34 cellular contexts compared by ENCODE assay signal in genomic region chr3:128504957-128505730, GRCh38. TPM values are rescaled to one million over a fixed set of nuclear protein-coding genes. Genes with fewer than 3 reads are reported as not detected.
A peak's percentile ranks its signal among the peaks of the same experiment; 100 is the strongest.
DNase-seq lines count a peak whose midpoint lies in the region; TF ChIP-seq lines count a peak whose summit lies in the region.
"Had no signal": no experiment of that assay in that cellular context is flagged by ENCODE, and none has a peak within 500 bp of the region (broad histone marks: within the 10 kb centered on the region; RNA-seq: fewer than 3 reads in every experiment).

No MANE protein-coding gene starts in this region.

- no peaks in the 10 kb centered on the region for H3K9me3 Mint-ChIP-seq in activated T-cell treated with anti-CD3 and anti-CD28 coated beads, Interleukin-2, amount 50 U/mL, for 24 hours
- H3K9me3 Mint-ChIP-seq: CD8-positive, alpha-beta T cell had no signal

- H3K36me3 ChIP-seq in vagina = no peaks in the 10 kb centered on the region
- H3K36me3 ChIP-seq: ascending aorta, BE2C, esophagus squamous epithelium, heart right ventricle, MG63, neutrophil, prostate gland, right lobe of liver, thyroid gland had no signal

- H3K9me3 ChIP-seq in vagina = no peaks in the 10 kb centered on the region
- H3K9me3 ChIP-seq: ascending aorta, esophagus squamous epithelium, MG63, neutrophil, prostate gland, right lobe of liver, thyroid gland had no signal

- H3K27ac ChIP-seq in coronary artery (no peak overlapping the region), vagina (no peak overlapping the region)
- H3K27ac ChIP-seq: ascending aorta, esophagus squamous epithelium, foreskin keratinocyte, heart right ventricle, neutrophil, prostate gland, right lobe of liver, thyroid gland had no signal

- intact Hi-C loops in vagina (cut with DNase I) = loop anchor here (5.0 kb wide), 1 partner anchor 88 kb away; no protein-coding TSS in a partner anchor

- H3K27me3 ChIP-seq in vagina = no peaks in the 10 kb centered on the region
- H3K27me3 ChIP-seq: ascending aorta, BE2C, right lobe of liver, thyroid gland had no signal

- H3K4me3 ChIP-seq in coronary artery = no peak overlapping the region
- no peak overlapping the region for H3K4me3 ChIP-seq in vagina
- H3K4me3 ChIP-seq: ascending aorta, esophagus squamous epithelium, heart right ventricle, MG63, prostate gland, right lobe of liver, thyroid gland had no signal

- H3K4me3 Mint-ChIP-seq in activated T-cell treated with anti-CD3 and anti-CD28 coated beads, Interleukin-2, amount 50 U/mL, for 24 hours = no peak overlapping the region
- H3K4me3 Mint-ChIP-seq: CD8-positive, alpha-beta T cell; naive thymus-derived CD4-positive, alpha-beta T cell had no signal

- in situ Hi-C loops in G401 (cut with HindIII; ENCODE audit: low sequenced_read_pairs) = no loop called here

- H3K4me1 ChIP-seq in vagina = no peaks in the 10 kb centered on the region
- H3K4me1 ChIP-seq: ascending aorta, BE2C, esophagus squamous epithelium, foreskin keratinocyte, heart right ventricle, prostate gland, right lobe of liver, thyroid gland had no signal

- H3K36me3 Mint-ChIP-seq in activated T-cell treated with anti-CD3 and anti-CD28 coated beads, Interleukin-2, amount 50 U/mL, for 24 hours (ENCODE audit: low read depth) = no peaks in the 10 kb centered on the region
- H3K36me3 Mint-ChIP-seq: CD8-positive, alpha-beta T cell had no signal

- peaks cover 31% of the 10 kb centered on the region for H3K27me3 Mint-ChIP-seq in activated T-cell treated with anti-CD3 and anti-CD28 coated beads, Interleukin-2, amount 50 U/mL, for 24 hours

- TF ChIP-seq CTCF in coronary artery (IDR thresholded peaks at IDR 0.05) (no peak), vagina (IDR thresholded peaks at IDR 0.05) (no peak)

- TF ChIP-seq POLR2A in vagina (IDR thresholded peaks at IDR 0.05) = no peak

- DNase-seq in activated T-cell treated with anti-CD3 and anti-CD28 coated beads, Interleukin-2, amount 50 U/mL, for 24 hours = no peak
- DNase-seq in activated T-cell treated with anti-CD3 and anti-CD28 coated beads, Interleukin-2, amount 50 U/mL, for 1 hour = no peak
- DNase-seq in M059J (ENCODE audit: low read depth) = peak; percentile 24
- DNase-seq in coronary artery (ENCODE audit: low spot score) = peak; percentile 56
- peak; percentile 69 to 91 for DNase-seq in vagina (ENCODE audit: extremely low spot score in 2 of 2)
- no peak for DNase-seq in G401 (ENCODE audit: low spot score)
- no peak for DNase-seq in kidney glomerular epithelial cell (lab: John Stamatoyannopoulos, UW)
- no peak for DNase-seq in pons (ENCODE audit: low spot score)
- DNase-seq: activated T-cell treated with anti-CD3 and anti-CD28 coated beads, Interleukin-2, amount 50 U/mL, for 48 hours; BE2C; cortex of kidney; esophagus squamous epithelium; foreskin keratinocyte; GF-D8; heart right ventricle; MG63; naive thymus-derived CD4-positive, alpha-beta T cell; NCI-H2029; NCI-H526; NK-92 treated with Interleukin-12 subunit alpha and Interleukin-12 subunit beta, amount 100 ng/mL, for 24 hours; SHP77 treated with DMSO at 0.1 percent for 48 hours; stimulated activated CD4-positive, alpha-beta T cell treated with anti-CD3 and anti-CD28 coated beads, Interleukin-4, amount 100 ng/mL, for 24 hours; thyroid gland had no signal

- peak overlapping the region; percentile 35 for H3K27ac Mint-ChIP-seq in activated T-cell treated with anti-CD3 and anti-CD28 coated beads, Interleukin-2, amount 50 U/mL, for 24 hours
- H3K27ac Mint-ChIP-seq: CD8-positive, alpha-beta T cell; naive thymus-derived CD4-positive, alpha-beta T cell had no signal

- no peaks in the 10 kb centered on the region for H3K4me1 Mint-ChIP-seq in activated T-cell treated with anti-CD3 and anti-CD28 coated beads, Interleukin-2, amount 50 U/mL, for 24 hours (ENCODE audit: low read depth)
- H3K4me1 Mint-ChIP-seq: naive thymus-derived CD4-positive, alpha-beta T cell had no signal

RNA-seq across cellular contexts. Expression of gene GATA2, which starts 12.1 kb away (rescaled TPM):
- total RNA-seq in M059J (2014; rRNA removed; shearing (Covaris generic)) = 22.7 and 36.3 TPM in 2 replicates
- 50.6 TPM for total RNA-seq in vagina
- 81.0 and 85.0 TPM in 2 replicates for total RNA-seq in G401 (2014; rRNA removed; shearing (Covaris generic))
- total RNA-seq: foreskin keratinocyte; T-helper 2 cell treated with Interferon-gamma antibody and Interleukin-4, amounts not matched to agents 100 ng/mL and 5 ng/mL, for 36 hours had no signal

RNA-seq across cellular contexts. Expression of gene DNAJB8, which starts 38.5 kb away (rescaled TPM):
- not detected in 2 replicates for total RNA-seq in M059J (2014; rRNA removed; shearing (Covaris generic))
- total RNA-seq in vagina = not detected
- not detected in 2 replicates for total RNA-seq in G401 (2014; rRNA removed; shearing (Covaris generic))
- total RNA-seq: activated CD8-positive, alpha-beta memory T cell treated with anti-CD3 and anti-CD28 coated beads for 36 hours; ascending aorta; cardiac septum; CD8-positive, alpha-beta T cell; esophagus squamous epithelium; foreskin keratinocyte; heart right ventricle; HT1080; kidney epithelial cell; lower leg skin; naive thymus-derived CD4-positive, alpha-beta T cell; right lobe of liver; T-helper 2 cell treated with Interferon-gamma antibody and Interleukin-4, amounts not matched to agents 100 ng/mL and 5 ng/mL, for 36 hours; thyroid gland had no signal

Comparison
In these comparisons a context has a peak if more than half of its experiments do, and no peak if none do; other contexts are left out.
1. DNase-seq: peak in M059J (single experiment), coronary artery (single experiment) and vagina (2 of 2); none in activated T-cell treated with anti-CD3 and anti-CD28 coated beads, Interleukin-2, amount 50 U/mL, for 24 hours (single experiment), activated T-cell treated with anti-CD3 and anti-CD28 coated beads, Interleukin-2, amount 50 U/mL, for 1 hour (single experiment), G401 (single experiment), kidney glomerular epithelial cell (single experiment) and pons (single experiment).